Comparison of ENCODE assay signal across 22 cellular contexts in genomic region chr5:29296548-29296947, GRCh38.
"Had no signal": no experiment of that assay in that cellular context is flagged by ENCODE, and none has a peak within 500 bp of the region (broad histone marks: within the 10 kb centered on the region; RNA-seq: fewer than 3 reads in every experiment).

No MANE protein-coding gene starts in this region.

- H3K27ac ChIP-seq: breast epithelium, heart right ventricle, ovary, skin epidermis, stomach had no signal

- H3K4me3 ChIP-seq: breast epithelium, heart right ventricle, ovary, skin epidermis, stomach had no signal

- H3K4me1 Mint-ChIP-seq: central memory CD8-positive, alpha-beta T cell; immature natural killer cell; memory B cell; mesothelial cell of epicardium; natural killer cell; neural crest cell had no signal

- H3K27me3 ChIP-seq: breast epithelium, heart right ventricle, ovary, stomach had no signal

- H3K4me1 ChIP-seq: breast epithelium, heart right ventricle, stomach had no signal

- H3K27ac Mint-ChIP-seq: immature natural killer cell, memory B cell, mesothelial cell of epicardium, natural killer cell, progenitor cell of endocrine pancreas had no signal

- H3K9me3 Mint-ChIP-seq: memory B cell, neural crest cell had no signal

- H3K36me3 ChIP-seq: breast epithelium, heart right ventricle, ovary, stomach had no signal

- H3K9me3 ChIP-seq: ovary had no signal

- ATAC-seq: heart right ventricle, left colon, natural killer cell, sciatic nerve had no signal

- H3K27me3 Mint-ChIP-seq: central memory CD8-positive, alpha-beta T cell; memory B cell; progenitor cell of endocrine pancreas had no signal

- FAIRE-seq: keratinocyte had no signal

- H3K4me3 Mint-ChIP-seq: central memory CD8-positive, alpha-beta T cell; immature natural killer cell; memory B cell; mesothelial cell of epicardium; natural killer cell; neural crest cell had no signal

- DNase-seq: erythroblast; foreskin melanocyte; immature natural killer cell; left colon; natural killer cell; nucleus accumbens; stimulated activated CD4-positive, alpha-beta T cell treated with anti-CD3 and anti-CD28 coated beads, Interleukin-12 subunit alpha, Interleukin-12 subunit beta, amount 100 ng/mL, for 4 hours; stimulated activated naive CD4-positive, alpha-beta T cell; stomach; substantia nigra; trophoblast cell had no signal

- H3K36me3 Mint-ChIP-seq: memory B cell, mesothelial cell of epicardium, natural killer cell had no signal
